Comparison of ENCODE assay signal across 31 cellular contexts in genomic region chr1:1027723-1028266, GRCh38. TPM values are rescaled to one million over a fixed set of nuclear protein-coding genes. Genes with fewer than 3 reads are reported as not detected.
DNase-seq lines count a peak whose midpoint lies in the region; ATAC-seq, FAIRE-seq and TF ChIP-seq lines count a peak whose summit lies in the region.
"Had no signal": no experiment of that assay in that cellular context is flagged by ENCODE, and none has a peak within 500 bp of the region (broad histone marks: within the 10 kb centered on the region; RNA-seq: fewer than 3 reads in every experiment).

No MANE protein-coding gene starts in this region.

- no peak for FAIRE-seq in H1 (lab: Jason Lieb, UNC)
- FAIRE-seq: A204.1, GM12878 had no signal

- peak overlapping the region in 4 of 11 experiments; percentile 14 to 40 (median 20); a peak in 4 of 22 replicates for H3K27ac ChIP-seq in BLaER1 treated with 17β-estradiol and CSF1 and Interleukin-3, amounts not matched to agents 10 nM and 100 nM
- H3K27ac ChIP-seq in RWPE1 (peak overlapping the region; percentile 98), H1 (ENCODE audit: low read depth, low read length) (no peak overlapping the region), temporal lobe (ENCODE audit: low read depth, low read length) (peak overlapping the region; percentile 9)
- H3K27ac ChIP-seq: C4-2B, HL-60 had no signal

- no peak for TF ChIP-seq EP300 in H1 (IDR thresholded peaks at IDR 0.05; ENCODE audit: borderline replicate concordance in 1 of 2, low read depth in 2 of 2, low read length in 2 of 2)

- peaks cover 0 to 8% of the 10 kb centered on the region in 2 experiments; a peak in 1 of 4 replicates for H3K79me2 ChIP-seq in H1 (ENCODE audit: control insufficient read depth in 1 of 2, insufficient read depth in 2 of 2, low read length in 2 of 2)

- peaks cover 3% of the 10 kb centered on the region for H3K23me2 ChIP-seq in H1 (ENCODE audit: low read depth, low read length)

- H3K14ac ChIP-seq in H1 (ENCODE audit: insufficient read length) = no peak overlapping the region

- H3K4me3 Mint-ChIP-seq in stimulated activated naive B cell treated with anti-CD40 and anti-IgM and Interleukin-4, amounts not matched to agents 10 μg/mL and 1 μg/mL and 100 μg/mL, for 72 hours = no peak overlapping the region
- H3K4me3 Mint-ChIP-seq: CD8-positive, alpha-beta T cell had no signal

- peaks cover 51 to 83% (median 77%) of the 10 kb centered on the region in 10 experiments for H3K4me1 ChIP-seq in BLaER1 treated with 17β-estradiol and CSF1 and Interleukin-3, amounts not matched to agents 10 nM and 100 nM
- peaks cover 0 to 55% (median 35%) of the 10 kb centered on the region in 4 experiments; a peak in 6 of 7 replicates for H3K4me1 ChIP-seq in H1 (replicated peaks in 1 of 4; ENCODE audit: control insufficient read depth in 3 of 4, insufficient read depth in 4 of 4, low read length in 3 of 4)

- H3K9me3 Mint-ChIP-seq in stimulated activated naive B cell treated with anti-CD40 and anti-IgM and Interleukin-4, amounts not matched to agents 10 μg/mL and 1 μg/mL and 100 μg/mL, for 72 hours = no peaks in the 10 kb centered on the region
- H3K9me3 Mint-ChIP-seq: CD8-positive, alpha-beta T cell had no signal

- no peak overlapping the region for H4K91ac ChIP-seq in H1 (replicated peaks; ENCODE audit: insufficient read length, low read length)

- WGBS in H1 (ENCODE audit: extremely low coverage in 1 of 2, insufficient coverage in 1 of 2, insufficient read length in 1 of 2, insufficient replicate concordance in 2 of 2, low coverage in 1 of 2, low lambda C conversion rate in 2 of 2, missing lambda C conversion rate in 1 of 2), 2 experiments = 85% methylated on average over 14 of the region's 22 CpGs; no CpG with 5 or more reads in 1 of the 2 experiments

- no peak overlapping the region for H3K23ac ChIP-seq in H1 (ENCODE audit: insufficient read length)

- no peak for TF ChIP-seq POLR2A in H1 (IDR thresholded peaks at IDR 0.05; ENCODE audit: control extremely low read depth in 1 of 2, low read depth in 2 of 2, low read length in 2 of 2)

- no peak overlapping the region for H2AFZ ChIP-seq in H1 (ENCODE audit: low read length)

- no peak overlapping the region; the same call in 1 of the 2 replicates for H2BK15ac ChIP-seq in H1 (ENCODE audit: low read length)

- H3K18ac ChIP-seq in H1 (ENCODE audit: extremely low read depth, low read length) = no peak overlapping the region

- peak overlapping the region in 3 of 11 experiments; percentile 36 to 58 (median 50); a peak in 6 of 22 replicates for H3K9ac ChIP-seq in BLaER1 treated with 17β-estradiol and CSF1 and Interleukin-3, amounts not matched to agents 10 nM and 100 nM
- no peak overlapping the region for H3K9ac ChIP-seq in H1 (replicated peaks in 1 of 4; ENCODE audit: extremely low read depth in 1 of 4, low read depth in 3 of 4, low read length in 3 of 4)

- TF ChIP-seq CTCF in RWPE1 (conservative IDR thresholded peaks at IDR 0.05; ENCODE audit: low read depth) (no peak), H1 (IDR thresholded peaks at IDR 0.05; ENCODE audit: control extremely low read depth in 1 of 3, insufficient read depth in 1 of 3, low read depth in 1 of 3, low read length in 3 of 3) (no peak)

- CTCF ChIA-PET in RWPE1 (lab: Yijun Ruan, JAX) = no interaction called here
- CTCF ChIA-PET in H1 (lab: Charles Lee; ENCODE audit: partially characterized antibody) = interaction anchor here (0.7 to 1.6 kb wide), 3 partner anchors 13 to 46 kb away, joined by 3 to 6 read pairs (median 3); partner anchors contain the start of gene PERM1

- POLR2A ChIA-PET in RWPE1 (lab: Yijun Ruan, JAX; ENCODE audit: low non-redundant PET) = no interaction called here
- POLR2A ChIA-PET in H1 (lab: Charles Lee; ENCODE audit: partially characterized antibody) = interaction anchor here (0.7 to 1.1 kb wide), 4 partner anchors 14 to 54 kb away, joined by 3 to 8 read pairs (median 4); partner anchors contain the start of gene ISG15

- H3K36me3 ChIP-seq in BLaER1 treated with 17β-estradiol and CSF1 and Interleukin-3, amounts not matched to agents 10 nM and 100 nM = no peaks in the 10 kb centered on the region
- H3K36me3 ChIP-seq in H1 (ENCODE audit: control insufficient read depth in 2 of 4, insufficient read depth in 4 of 4, low read length in 3 of 4) = peaks cover 0 to 15% (median 5%) of the 10 kb centered on the region in 4 experiments; a peak in 4 of 8 replicates

- H3K4me1 Mint-ChIP-seq in stimulated activated naive B cell treated with anti-CD40 and anti-IgM and Interleukin-4, amounts not matched to agents 10 μg/mL and 1 μg/mL and 100 μg/mL, for 72 hours = peaks cover 6 to 15% of the 10 kb centered on the region in 2 donors

- H2BK5ac ChIP-seq in H1 (ENCODE audit: low read depth, low read length) = no peak overlapping the region

- DNase-seq in RWPE1 (ENCODE audit: low spot score) = no peak
- no peak for DNase-seq in H1 (ENCODE audit: low read depth in 1 of 2, low spot score in 2 of 2)
- DNase-seq in stimulated activated naive B cell treated with anti-CD40 and anti-IgM and Interleukin-4, amounts not matched to agents 10 μg/mL and 1 μg/mL and 100 μg/mL, for 72 hours = no peak
- no peak for DNase-seq in T-helper 9 cell
- DNase-seq in HUDEP-2 (lab: John Stamatoyannopoulos, UW; ENCODE audit: unreplicated experiment in 76 of 76) = no peak
- DNase-seq: AML-193; Caco-2; CD8-positive, alpha-beta T cell; DMS 273 treated with DMSO at 0.1 percent for 48 hours; DMS79; EL; GDM1; KBM-7; NCI-H2029; NCI-H446; NCI-H524 treated with DMSO at 0.1 percent for 48 hours; NCI-H82; NK-92 treated with Interleukin-12 subunit alpha and Interleukin-12 subunit beta, amount 100 ng/mL, for 24 hours; RPMI8226; SHP77 treated with DMSO at 0.1 percent for 48 hours; SW 1271 had no signal

- H4K8ac ChIP-seq in H1 (ENCODE audit: extremely low read depth, insufficient read depth, low read length) = peak overlapping the region; percentile 68; the same call in 1 of the 2 replicates

- peaks cover 3 to 7% of the 10 kb centered on the region in 2 donors for H3K36me3 Mint-ChIP-seq in stimulated activated naive B cell treated with anti-CD40 and anti-IgM and Interleukin-4, amounts not matched to agents 10 μg/mL and 1 μg/mL and 100 μg/mL, for 72 hours
- H3K36me3 Mint-ChIP-seq: CD8-positive, alpha-beta T cell had no signal

- H2AK5ac ChIP-seq in H1 (ENCODE audit: low read depth, low read length) = no peak overlapping the region

- peaks cover 0 to 29% (median 2%) of the 10 kb centered on the region in 11 experiments; a peak in 8 of 22 replicates for H3K27me3 ChIP-seq in BLaER1 treated with 17β-estradiol and CSF1 and Interleukin-3, amounts not matched to agents 10 nM and 100 nM
- no peaks in the 10 kb centered on the region; a peak in 2 of 7 replicates for H3K27me3 ChIP-seq in H1 (replicated peaks in 1 of 4; ENCODE audit: control insufficient read depth in 3 of 4, extremely low read depth in 1 of 4, insufficient read depth in 3 of 4, low read length in 3 of 4)

- no peak overlapping the region; a peak in 2 of 20 replicates for H3K4me3 ChIP-seq in BLaER1 treated with 17β-estradiol and CSF1 and Interleukin-3, amounts not matched to agents 10 nM and 100 nM
- H3K4me3 ChIP-seq in H1 (ENCODE audit: extremely low read depth in 1 of 4, insufficient read depth in 2 of 4, low read depth in 3 of 4, low read length in 4 of 4) = no peak overlapping the region
- H3K4me3 ChIP-seq: GM12878 had no signal

- peak overlapping the region; percentile 64 to 97 (median 86) for H3K4me2 ChIP-seq in BLaER1 treated with 17β-estradiol and CSF1 and Interleukin-3, amounts not matched to agents 10 nM and 100 nM
- no peak overlapping the region for H3K4me2 ChIP-seq in H1 (ENCODE audit: insufficient read depth in 1 of 2, low read depth in 2 of 2, low read length in 2 of 2)

- no peak overlapping the region for H4K5ac ChIP-seq in H1 (ENCODE audit: insufficient read length, low read depth, low read length)

- ATAC-seq in stimulated activated naive B cell treated with anti-CD40 and anti-IgM and Interleukin-4, amounts not matched to agents 10 μg/mL and 1 μg/mL and 100 μg/mL, for 72 hours (replicated peaks) = no peak
- ATAC-seq: CD8-positive, alpha-beta T cell; GM12878; HCT116 had no signal

- H4K20me1 ChIP-seq in BLaER1 treated with 17β-estradiol and CSF1 and Interleukin-3, amounts not matched to agents 10 nM and 100 nM = peaks cover 31 to 77% (median 49%) of the 10 kb centered on the region in 11 experiments; a peak in 21 of 22 replicates
- peaks cover 4 to 29% of the 10 kb centered on the region in 2 experiments for H4K20me1 ChIP-seq in H1 (replicated peaks in 1 of 2; ENCODE audit: control insufficient read depth in 1 of 2, insufficient read depth in 2 of 2, low read length in 2 of 2)

- no peak overlapping the region for H3K56ac ChIP-seq in H1 (replicated peaks; ENCODE audit: insufficient read length, low read depth, low read length)

- H2BK12ac ChIP-seq in H1 (ENCODE audit: low read depth, low read length) = peak overlapping the region; percentile 75; the same call in 1 of the 2 replicates

- H3K9me3 ChIP-seq in BLaER1 treated with 17β-estradiol and CSF1 and Interleukin-3, amounts not matched to agents 10 nM and 100 nM (replicated peaks in 1 of 11) = no peaks in the 10 kb centered on the region
- H3K9me3 ChIP-seq in H1 (ENCODE audit: insufficient read depth in 2 of 2, low read depth in 1 of 2, low read length in 1 of 2) = no peaks in the 10 kb centered on the region
- H3K9me3 ChIP-seq: Caco-2 had no signal

- TF ChIP-seq RAD21 in H1 (IDR thresholded peaks at IDR 0.05 in 1 of 2, conservative IDR thresholded peaks at IDR 0.05 in 1 of 2; ENCODE audit: low read depth in 2 of 2, low read length in 2 of 2) = no peak

- H3K4ac ChIP-seq in H1 (replicated peaks; ENCODE audit: insufficient read length, low read depth, low read length) = no peak overlapping the region

- H3K79me1 ChIP-seq in H1 (ENCODE audit: low read depth, low read length) = peaks cover 13% of the 10 kb centered on the region

- H3K27ac Mint-ChIP-seq in stimulated activated naive B cell treated with anti-CD40 and anti-IgM and Interleukin-4, amounts not matched to agents 10 μg/mL and 1 μg/mL and 100 μg/mL, for 72 hours = no peak overlapping the region
- H3K27ac Mint-ChIP-seq: CD8-positive, alpha-beta T cell had no signal

- H2BK120ac ChIP-seq in H1 (replicated peaks; ENCODE audit: low read depth, low read length) = no peak overlapping the region

- peaks cover 10 to 12% of the 10 kb centered on the region in 2 donors for H3K27me3 Mint-ChIP-seq in stimulated activated naive B cell treated with anti-CD40 and anti-IgM and Interleukin-4, amounts not matched to agents 10 μg/mL and 1 μg/mL and 100 μg/mL, for 72 hours

- H2BK20ac ChIP-seq in H1 (ENCODE audit: low read length) = no peak overlapping the region; the same call in 1 of the 2 replicates

RNA-seq across cellular contexts. Expression of gene AGRN, which starts 7.9 kb away (rescaled TPM):
- total RNA-seq in H1 (2021; fragmentation: NEBNext Ultra II Directional; extraction: Animal tissue kit (Norgen Biotek cat#: 25700)) = 155 and 162 TPM in 2 replicates
- 52.3 and 104 TPM in 2 replicates for polyA plus RNA-seq in H1 (2011; rRNA removed)
- polyA plus RNA-seq in H1 (2011; cell fraction: cytosol; rRNA removed) = 82.7 TPM
- 556 TPM for polyA plus RNA-seq in H1 (2011; cell fraction: nucleus; rRNA removed)
- polyA plus RNA-seq in H1 (2012, experiment 1 of 2) = 93.3 to 153 TPM (median 143 TPM) in 4 replicates
- 95.8 TPM for polyA plus RNA-seq in H1 (2012, experiment 2 of 2)
- 113 TPM for polyA plus RNA-seq in H1 (2013, experiment 1 of 2)
- 84.3 TPM for polyA plus RNA-seq in H1 (2013, experiment 2 of 2)
- 35.4 and 47.0 TPM in 2 replicates for polyA minus RNA-seq in H1 (2011; rRNA and poly(A)+ RNA removed)
- 94.9 TPM for polyA minus RNA-seq in H1 (2011; cell fraction: cytosol; rRNA and poly(A)+ RNA removed)
- polyA minus RNA-seq in H1 (2011; cell fraction: nucleus; rRNA and poly(A)+ RNA removed) = 130 TPM
- total RNA-seq in temporal lobe = 63.9 TPM

RNA-seq across cellular contexts. Expression of gene ISG15, which starts 14.5 kb away (rescaled TPM):
- total RNA-seq in H1 (2021; fragmentation: NEBNext Ultra II Directional; extraction: Animal tissue kit (Norgen Biotek cat#: 25700)) = 27.7 and 29.3 TPM in 2 replicates
- polyA plus RNA-seq in H1 (2011; rRNA removed) = 121 and 123 TPM in 2 replicates
- 83.6 TPM for polyA plus RNA-seq in H1 (2011; cell fraction: cytosol; rRNA removed)
- polyA plus RNA-seq in H1 (2011; cell fraction: nucleus; rRNA removed) = 56.0 TPM
- polyA plus RNA-seq in H1 (2012, experiment 1 of 2) = 15.3 to 54.0 TPM (median 48.7 TPM) in 4 replicates
- polyA plus RNA-seq in H1 (2012, experiment 2 of 2) = 32.5 TPM
- polyA plus RNA-seq in H1 (2013, experiment 1 of 2) = 35.2 TPM
- polyA plus RNA-seq in H1 (2013, experiment 2 of 2) = 36.8 TPM
- polyA minus RNA-seq in H1 (2011; rRNA and poly(A)+ RNA removed) = 6.5 and 11.0 TPM in 2 replicates
- polyA minus RNA-seq in H1 (2011; cell fraction: cytosol; rRNA and poly(A)+ RNA removed) = 18.9 TPM
- polyA minus RNA-seq in H1 (2011; cell fraction: nucleus; rRNA and poly(A)+ RNA removed) = 13.1 TPM
- 3.4 TPM for total RNA-seq in temporal lobe

RNA-seq across cellular contexts. Expression of gene HES4, which starts 27.9 kb away (rescaled TPM):
- 1.2 and 2.8 TPM in 2 replicates for total RNA-seq in H1 (2021; fragmentation: NEBNext Ultra II Directional; extraction: Animal tissue kit (Norgen Biotek cat#: 25700))
- polyA plus RNA-seq in H1 (2011; rRNA removed) = 3.5 and 12.8 TPM in 2 replicates
- 8.3 TPM for polyA plus RNA-seq in H1 (2011; cell fraction: cytosol; rRNA removed)
- 14.5 TPM for polyA plus RNA-seq in H1 (2011; cell fraction: nucleus; rRNA removed)
- polyA plus RNA-seq in H1 (2012, experiment 1 of 2) = 1.1 to 1.7 TPM (median 1.3 TPM) in 3 of 4 replicates, not detected in the other
- 0.43 TPM for polyA plus RNA-seq in H1 (2012, experiment 2 of 2)
- 3.8 TPM for polyA plus RNA-seq in H1 (2013, experiment 1 of 2)
- polyA plus RNA-seq in H1 (2013, experiment 2 of 2) = 3.2 TPM
- not detected in 2 replicates for polyA minus RNA-seq in H1 (2011; rRNA and poly(A)+ RNA removed)
- 4.5 TPM for polyA minus RNA-seq in H1 (2011; cell fraction: cytosol; rRNA and poly(A)+ RNA removed)
- polyA minus RNA-seq in H1 (2011; cell fraction: nucleus; rRNA and poly(A)+ RNA removed) = 3.4 TPM
- 20.7 TPM for total RNA-seq in temporal lobe

RNA-seq across cellular contexts. Expression of gene PERM1, which starts 45.9 kb away (rescaled TPM):
- not detected in 2 replicates for total RNA-seq in H1 (2021; fragmentation: NEBNext Ultra II Directional; extraction: Animal tissue kit (Norgen Biotek cat#: 25700))
- not detected in 2 replicates for polyA plus RNA-seq in H1 (2011; rRNA removed)
- not detected for polyA plus RNA-seq in H1 (2011; cell fraction: cytosol; rRNA removed)
- polyA plus RNA-seq in H1 (2011; cell fraction: nucleus; rRNA removed) = not detected
- 0.30 to 0.90 TPM (median 0.58 TPM) in 4 replicates for polyA plus RNA-seq in H1 (2012, experiment 1 of 2)
- polyA plus RNA-seq in H1 (2012, experiment 2 of 2) = 0.20 TPM
- polyA plus RNA-seq in H1 (2013, experiment 1 of 2) = not detected
- not detected for polyA plus RNA-seq in H1 (2013, experiment 2 of 2)
- polyA minus RNA-seq in H1 (2011; rRNA and poly(A)+ RNA removed) = not detected in 2 replicates
- polyA minus RNA-seq in H1 (2011; cell fraction: cytosol; rRNA and poly(A)+ RNA removed) = not detected
- polyA minus RNA-seq in H1 (2011; cell fraction: nucleus; rRNA and poly(A)+ RNA removed) = not detected
- 0.25 TPM for total RNA-seq in temporal lobe
- total RNA-seq: GM12878, LHCN-M2, MCF 10A had no signal
- polyA plus RNA-seq: GM12878 had no signal

RNA-seq across cellular contexts. Expression of gene RNF223, which starts 46.3 kb away (rescaled TPM):
- not detected in 2 replicates for total RNA-seq in H1 (2021; fragmentation: NEBNext Ultra II Directional; extraction: Animal tissue kit (Norgen Biotek cat#: 25700))
- polyA plus RNA-seq in H1 (2011; rRNA removed) = not detected in 2 replicates
- not detected for polyA plus RNA-seq in H1 (2011; cell fraction: cytosol; rRNA removed)
- polyA plus RNA-seq in H1 (2011; cell fraction: nucleus; rRNA removed) = not detected
- not detected in 4 replicates for polyA plus RNA-seq in H1 (2012, experiment 1 of 2)
- not detected for polyA plus RNA-seq in H1 (2012, experiment 2 of 2)
- polyA plus RNA-seq in H1 (2013, experiment 1 of 2) = 0.02 TPM
- not detected for polyA plus RNA-seq in H1 (2013, experiment 2 of 2)
- not detected in 2 replicates for polyA minus RNA-seq in H1 (2011; rRNA and poly(A)+ RNA removed)
- polyA minus RNA-seq in H1 (2011; cell fraction: cytosol; rRNA and poly(A)+ RNA removed) = not detected
- 0.40 TPM for polyA minus RNA-seq in H1 (2011; cell fraction: nucleus; rRNA and poly(A)+ RNA removed)
- total RNA-seq in temporal lobe = not detected
- total RNA-seq: CD8-positive, alpha-beta T cell; H4; LHCN-M2 had no signal
- polyA plus RNA-seq: GM12878 had no signal

Comparison
In these comparisons a context has a peak if more than half of its experiments do, and no peak if none do; other contexts are left out.
1. H3K4me2 ChIP-seq: peak in BLaER1 treated with 17β-estradiol and CSF1 and Interleukin-3, amounts not matched to agents 10 nM and 100 nM (11 of 11); none in H1 (0 of 2).